8 cellular contexts compared by ENCODE assay signal in the genomic region with DNA sequence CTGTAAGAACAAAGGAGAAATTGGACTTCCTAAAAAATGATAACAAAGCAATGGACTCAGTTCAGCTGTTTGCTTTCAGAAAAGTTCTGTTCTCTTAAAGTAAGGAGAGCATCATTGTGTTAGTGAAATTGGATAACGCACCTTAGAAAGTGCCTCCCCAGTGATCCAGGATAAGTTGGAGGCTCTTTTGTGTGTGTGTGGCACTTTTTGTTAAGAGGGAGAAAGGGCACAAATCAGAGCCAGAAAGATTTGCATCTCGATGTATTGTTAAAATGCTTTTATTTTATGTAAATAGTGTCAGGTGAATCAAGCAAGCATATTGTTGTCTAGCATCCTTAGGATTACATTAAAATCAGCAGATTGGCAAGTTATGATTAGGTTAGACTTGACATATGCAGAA. TPM values are rescaled to one million over a fixed set of nuclear protein-coding genes. Genes with fewer than 3 reads are reported as not detected.
DNase-seq lines count a peak whose midpoint lies in the region; ATAC-seq and TF ChIP-seq lines count a peak whose summit lies in the region.

No MANE protein-coding gene starts in this region.

- peak overlapping the region; percentile 72 for H3K27ac Mint-ChIP-seq in activated T-cell treated with anti-CD3 and anti-CD28 coated beads, Interleukin-2, amount 50 U/mL, for 72 hours
- no peak overlapping the region for H3K27ac Mint-ChIP-seq in activated T-helper 2 cell treated with anti-CD3 and anti-CD28 coated beads, Interferon-gamma antibody, Interleukin-2, Interleukin-4, amounts not matched to agents 10 μg/mL and 5 μg/mL and 100 μg/mL, durations not matched to agents 14 hours and 24 hours and 36 hours

- H3K4me3 Mint-ChIP-seq in activated T-cell treated with anti-CD3 and anti-CD28 coated beads, Interleukin-2, amount 50 U/mL, for 72 hours, result peak overlapping the region; percentile 70 to 99
- peak overlapping the region; percentile 65 for H3K4me3 Mint-ChIP-seq in activated T-helper 2 cell treated with anti-CD3 and anti-CD28 coated beads, Interferon-gamma antibody, Interleukin-2, Interleukin-4, amounts not matched to agents 10 μg/mL and 5 μg/mL and 100 μg/mL, durations not matched to agents 14 hours and 24 hours and 36 hours (ENCODE audit: low read depth)

- TF ChIP-seq EP300 in stomach (IDR thresholded peaks at IDR 0.05), result no peak

- H3K4me1 Mint-ChIP-seq in activated T-cell treated with anti-CD3 and anti-CD28 coated beads, Interleukin-2, amount 50 U/mL, for 72 hours (ENCODE audit: low read depth), result peaks cover 53% of the 10 kb centered on the region
- H3K4me1 Mint-ChIP-seq in activated T-helper 2 cell treated with anti-CD3 and anti-CD28 coated beads, Interferon-gamma antibody, Interleukin-2, Interleukin-4, amounts not matched to agents 10 μg/mL and 5 μg/mL and 100 μg/mL, durations not matched to agents 14 hours and 24 hours and 36 hours (ENCODE audit: low read depth), result peaks cover 31% of the 10 kb centered on the region

- H3K9ac ChIP-seq in iPS-20b (ENCODE audit: low read depth, low read length), result peak overlapping the region; percentile 87; the same call in 1 of the 2 replicates

- H3K27me3 ChIP-seq in iPS-20b (ENCODE audit: insufficient read depth, low read length) (no peaks in the 10 kb centered on the region), stomach (no peaks in the 10 kb centered on the region)

- TF ChIP-seq CTCF in stomach (IDR thresholded peaks at IDR 0.05), result no peak

- H3K27ac ChIP-seq in iPS-20b (ENCODE audit: low read length) (no peak overlapping the region), stomach (peak overlapping the region in 2 of 5 donors; percentile 81 to 94)

- no peak for ATAC-seq in activated T-cell treated with anti-CD3 and anti-CD28 coated beads, Interleukin-2, amount 50 U/mL, for 72 hours (replicated peaks in 1 of 2)
- no peak for ATAC-seq in GM21423 (IDR thresholded peaks at IDR 0.05; ENCODE audit: unreplicated experiment)
- no peak for ATAC-seq in HG03521 (IDR thresholded peaks at IDR 0.05; ENCODE audit: unreplicated experiment)

- H3K9me3 Mint-ChIP-seq in activated T-cell treated with anti-CD3 and anti-CD28 coated beads, Interleukin-2, amount 50 U/mL, for 72 hours, result no peaks in the 10 kb centered on the region
- peaks cover 6% of the 10 kb centered on the region for H3K9me3 Mint-ChIP-seq in activated T-helper 2 cell treated with anti-CD3 and anti-CD28 coated beads, Interferon-gamma antibody, Interleukin-2, Interleukin-4, amounts not matched to agents 10 μg/mL and 5 μg/mL and 100 μg/mL, durations not matched to agents 14 hours and 24 hours and 36 hours

- intact Hi-C loops in activated T-helper 2 cell treated with anti-CD3 and anti-CD28 coated beads, Interferon-gamma antibody, Interleukin-2, Interleukin-4, amounts not matched to agents 10 μg/mL and 5 μg/mL and 100 μg/mL, durations not matched to agents 14 hours and 24 hours and 36 hours (cut with micrococcal nuclease), result loop anchor here (10.0 kb wide), 2 partner anchors 231 to 311 kb away; partner anchors contain the start of genes FGFR1OP2, INTS13 and TM7SF3
- intact Hi-C loops in stomach (cut with DNase I; ENCODE audit: low total_unique reads), result no loop called here

- H3K9me3 ChIP-seq in iPS-20b (ENCODE audit: insufficient read depth, low read depth, low read length) (0 out of 2 replicates have a peak, but pooled peaks cover 3% of the 10 kb centered on the region), stomach (no peaks in the 10 kb centered on the region)

- H3K27me3 Mint-ChIP-seq in activated T-cell treated with anti-CD3 and anti-CD28 coated beads, Interleukin-2, amount 50 U/mL, for 72 hours (ENCODE audit: low read depth), result no peaks in the 10 kb centered on the region
- no peaks in the 10 kb centered on the region for H3K27me3 Mint-ChIP-seq in activated T-helper 2 cell treated with anti-CD3 and anti-CD28 coated beads, Interferon-gamma antibody, Interleukin-2, Interleukin-4, amounts not matched to agents 10 μg/mL and 5 μg/mL and 100 μg/mL, durations not matched to agents 14 hours and 24 hours and 36 hours (ENCODE audit: low read depth)

- peaks cover 3 to 6% of the 10 kb centered on the region in 2 donors for H3K36me3 Mint-ChIP-seq in activated T-cell treated with anti-CD3 and anti-CD28 coated beads, Interleukin-2, amount 50 U/mL, for 72 hours (ENCODE audit: insufficient read depth in 2 of 2)
- H3K36me3 Mint-ChIP-seq in activated T-helper 2 cell treated with anti-CD3 and anti-CD28 coated beads, Interferon-gamma antibody, Interleukin-2, Interleukin-4, amounts not matched to agents 10 μg/mL and 5 μg/mL and 100 μg/mL, durations not matched to agents 14 hours and 24 hours and 36 hours (ENCODE audit: low read depth), result peaks cover 13% of the 10 kb centered on the region

- peaks cover 10% of the 10 kb centered on the region; the same call in 1 of the 2 replicates for H3K4me1 ChIP-seq in iPS-20b (ENCODE audit: insufficient read depth, low read length)
- peaks cover 11 to 60% (median 28%) of the 10 kb centered on the region in 4 donors for H3K4me1 ChIP-seq in stomach

- TF ChIP-seq POLR2A in stomach (IDR thresholded peaks at IDR 0.05), result no peak

- no peak for DNase-seq in activated T-cell treated with anti-CD3 and anti-CD28 coated beads, Interleukin-2, amount 50 U/mL, for 72 hours
- DNase-seq in activated T-cell treated with anti-CD3 and anti-CD28 coated beads for 4 hours, result no peak
- DNase-seq in activated T-helper 2 cell treated with anti-CD3 and anti-CD28 coated beads, Interferon-gamma antibody, Interleukin-2, Interleukin-4, amounts not matched to agents 10 μg/mL and 5 μg/mL and 100 μg/mL, durations not matched to agents 14 hours and 24 hours and 36 hours (ENCODE audit: low spot score), result no peak
- DNase-seq in stomach, result no peak
- no peak for DNase-seq in stimulated activated naive CD4-positive, alpha-beta T cell treated with Interleukin-2 at 50 U/mL for 16 hours (lab: John Stamatoyannopoulos, UW)

- no peaks in the 10 kb centered on the region for H3K36me3 ChIP-seq in iPS-20b (ENCODE audit: insufficient read depth, low read depth, low read length)
- no peaks in the 10 kb centered on the region for H3K36me3 ChIP-seq in stomach

- 52 to 66% (median 57%) methylated on average over 2 of the region's 2 CpGs for WGBS in stomach, 5 donors

- peak overlapping the region; percentile 92; the same call in 1 of the 2 replicates for H3K4me3 ChIP-seq in iPS-20b (ENCODE audit: low read length)
- peak overlapping the region; percentile 74 to 89 (median 82) for H3K4me3 ChIP-seq in stomach

RNA-seq across cellular contexts. Expression of gene STK38L, which starts 2.1 kb away (rescaled TPM):
- 10 to 100 TPM; 24.8 to 30.6 TPM for total RNA-seq in activated T-cell treated with anti-CD3 and anti-CD28 coated beads, Interleukin-2, amount 50 U/mL, for 72 hours
- total RNA-seq in activated T-helper 2 cell treated with anti-CD3 and anti-CD28 coated beads, Interferon-gamma antibody, Interleukin-2, Interleukin-4, amounts not matched to agents 10 μg/mL and 5 μg/mL and 100 μg/mL, durations not matched to agents 14 hours and 24 hours and 36 hours, result 23.4 and 24.2 TPM in 2 replicates
- 100 to 1,000 TPM in 1 of 5 donors, 10 to 100 TPM in 4; 21.7 to 118 (median 47.8) TPM for total RNA-seq in stomach
- polyA plus RNA-seq in stomach, result 10 to 100 TPM in 2 of 3 donors, 1 to 10 TPM in 1; 8.5 to 16.3 (median 12.1) TPM
